In the genomic region with DNA sequence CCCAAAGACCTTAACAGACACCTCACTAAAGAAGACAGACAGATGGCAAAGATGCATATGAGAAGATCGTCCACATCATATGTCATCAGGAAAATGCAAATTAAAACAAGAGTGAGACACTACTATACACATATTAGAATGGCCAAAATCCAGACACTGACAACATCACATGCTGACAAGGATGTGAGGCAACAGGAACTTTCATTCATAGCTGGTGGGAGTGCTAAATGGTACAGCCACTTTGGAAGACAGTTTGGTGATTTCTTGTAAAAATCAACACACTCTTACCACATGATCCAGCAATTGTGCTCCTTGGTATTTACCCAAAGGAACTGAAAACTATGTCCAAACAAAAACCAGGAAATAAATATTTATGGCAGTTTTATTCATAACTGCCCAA, we compare ENCODE assay signal across 29 cellular contexts. TPM values are rescaled to one million over a fixed set of nuclear protein-coding genes. Genes with fewer than 3 reads are reported as not detected.
"Had no signal": no experiment of that assay in that cellular context is flagged by ENCODE, and none has a peak within 500 bp of the region (broad histone marks: within the 10 kb centered on the region; RNA-seq: fewer than 3 reads in every experiment).

No MANE protein-coding gene starts in this region.

- H3K4me3 Mint-ChIP-seq: immature natural killer cell; mesothelial cell of epicardium; naive thymus-derived CD4-positive, alpha-beta T cell; nephron; neural crest cell; stimulated activated memory B cell treated with anti-CD40 and anti-IgM and Interleukin-4, amounts not matched to agents 10 μg/mL and 1 μg/mL and 100 μg/mL, for 72 hours; stimulated activated naive CD8-positive, alpha-beta T cell treated with anti-CD3 and anti-CD28 coated beads, Interleukin-15, amount 100 ng/mL, for 72 hours; type B pancreatic cell had no signal

- H3K36me3 Mint-ChIP-seq: immature natural killer cell; mesothelial cell of epicardium; naive thymus-derived CD4-positive, alpha-beta T cell had no signal

- H3K9me3 Mint-ChIP-seq: immature natural killer cell; mesothelial cell of epicardium; neural crest cell; stimulated activated memory B cell treated with anti-CD40 and anti-IgM and Interleukin-4, amounts not matched to agents 10 μg/mL and 1 μg/mL and 100 μg/mL, for 72 hours; stimulated activated naive CD8-positive, alpha-beta T cell treated with anti-CD3 and anti-CD28 coated beads, Interleukin-15, amount 100 ng/mL, for 72 hours; type B pancreatic cell had no signal

- H3K27ac Mint-ChIP-seq: immature natural killer cell; mesothelial cell of epicardium; naive thymus-derived CD4-positive, alpha-beta T cell; nephron; progenitor cell of endocrine pancreas; stimulated activated memory B cell treated with anti-CD40 and anti-IgM and Interleukin-4, amounts not matched to agents 10 μg/mL and 1 μg/mL and 100 μg/mL, for 72 hours; type B pancreatic cell had no signal

- H3K9me3 ChIP-seq: left ventricle myocardium inferior, right atrium auricular region, right lobe of liver, tibial nerve, vagina had no signal

- H3K27me3 Mint-ChIP-seq: progenitor cell of endocrine pancreas; stimulated activated memory B cell treated with anti-CD40 and anti-IgM and Interleukin-4, amounts not matched to agents 10 μg/mL and 1 μg/mL and 100 μg/mL, for 72 hours; stimulated activated naive CD8-positive, alpha-beta T cell treated with anti-CD3 and anti-CD28 coated beads, Interleukin-15, amount 100 ng/mL, for 72 hours; type B pancreatic cell had no signal

- H3K4me1 Mint-ChIP-seq: immature natural killer cell; naive thymus-derived CD4-positive, alpha-beta T cell; nephron; stimulated activated naive CD8-positive, alpha-beta T cell treated with anti-CD3 and anti-CD28 coated beads, Interleukin-15, amount 100 ng/mL, for 72 hours had no signal

- H3K4me3 ChIP-seq: left ventricle myocardium inferior, lung, right atrium auricular region, right lobe of liver, smooth muscle cell, tibial nerve, vagina had no signal

- DNase-seq: hypothalamus; immature natural killer cell; kidney; left ventricle myocardium inferior; mesendoderm; naive thymus-derived CD4-positive, alpha-beta T cell; occipital lobe; right lobe of liver; stimulated activated CD4-positive, alpha-beta T cell treated with anti-CD3 and anti-CD28 coated beads, Interleukin-1b, Interleukin-23, amount 100 ng/mL, for 48 hours; stimulated activated CD4-positive, alpha-beta T cell treated with anti-CD3 and anti-CD28 coated beads, Interleukin-2, amount 100 ng/mL, for 48 hours; stimulated activated CD4-positive, alpha-beta T cell treated with anti-CD3 and anti-CD28 coated beads, Interleukin-4, amount 100 ng/mL, for 4 hours; stimulated activated CD8-positive, alpha-beta memory T cell treated with anti-CD3 and anti-CD28 coated beads, Interleukin-4, amount 100 ng/mL, for 48 hours; stimulated activated naive CD4-positive, alpha-beta T cell treated with Interleukin-2 at 50 U/mL for 16 hours; stimulated activated naive CD8-positive, alpha-beta T cell treated with anti-CD3 and anti-CD28 coated beads, Interleukin-15, amount 100 ng/mL, for 72 hours; substantia nigra had no signal

- ATAC-seq: naive thymus-derived CD4-positive, alpha-beta T cell; stimulated activated memory B cell treated with anti-CD40 and anti-IgM and Interleukin-4, amounts not matched to agents 10 μg/mL and 1 μg/mL and 100 μg/mL, for 72 hours; stimulated activated naive CD8-positive, alpha-beta T cell treated with anti-CD3 and anti-CD28 coated beads, Interleukin-15, amount 100 ng/mL, for 72 hours had no signal

- H3K27me3 ChIP-seq: right atrium auricular region, right lobe of liver, tibial nerve, vagina had no signal

- H3K4me1 ChIP-seq: left ventricle myocardium inferior, parathyroid adenoma, right atrium auricular region, tibial nerve had no signal

- H3K27ac ChIP-seq: left ventricle myocardium inferior, parathyroid adenoma, right atrium auricular region, right lobe of liver, tibial nerve, vagina had no signal

- H3K36me3 ChIP-seq: left ventricle myocardium inferior, right atrium auricular region, tibial nerve, vagina had no signal

RNA-seq across cellular contexts. Expression of a gene that starts 17.6 kb away (rescaled TPM):
- polyA plus RNA-seq: immature natural killer cell; naive thymus-derived CD4-positive, alpha-beta T cell had no signal

RNA-seq across cellular contexts. Expression of a gene that starts 17.8 kb away (rescaled TPM):
- total RNA-seq: myocyte, pulmonary artery endothelial cell, smooth muscle cell, vagina had no signal
